8 cellular contexts compared by ENCODE assay signal in the genomic region with DNA sequence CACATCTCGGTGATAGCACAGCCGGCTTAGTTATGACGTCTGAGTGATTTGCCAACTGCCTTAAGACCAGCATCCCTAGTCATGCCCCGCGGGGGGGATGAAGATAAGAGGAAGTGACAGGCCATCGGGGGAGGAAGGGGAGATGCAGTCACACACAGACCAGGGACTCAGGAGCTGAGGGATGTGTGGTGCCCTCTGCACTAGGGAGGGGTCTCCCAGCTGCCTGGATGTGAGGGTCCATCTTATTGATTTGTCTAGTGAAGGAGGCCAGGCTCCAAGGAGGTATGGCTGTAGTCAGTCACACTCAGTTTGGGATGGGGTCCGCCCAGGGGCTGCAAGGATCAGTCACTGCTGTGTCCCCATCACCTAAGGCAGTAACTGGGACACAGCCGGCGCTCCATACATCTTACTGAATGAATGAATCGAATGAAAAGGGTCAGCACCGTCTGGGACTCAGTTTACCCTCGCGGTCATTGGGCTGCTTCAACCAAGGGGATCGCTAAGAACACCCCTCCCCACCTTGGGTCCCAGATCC. TPM values are rescaled to one million over a fixed set of nuclear protein-coding genes. Genes with fewer than 3 reads are reported as not detected.
A peak's percentile ranks its signal among the peaks of the same experiment; 100 is the strongest.
DNase-seq lines count a peak whose midpoint lies in the region; ATAC-seq, FAIRE-seq and TF ChIP-seq lines count a peak whose summit lies in the region.

No MANE protein-coding gene starts in this region.

- H3K4me1 ChIP-seq in MM.1S (ENCODE audit: low read length) (peaks cover 20% of the 10 kb centered on the region), gastroesophageal sphincter (peaks cover 3 to 47% (median 17%) of the 10 kb centered on the region in 3 donors), pancreas (peaks cover 11 to 15% (median 11%) of the 10 kb centered on the region in 3 donors)

- peaks cover 31% of the 10 kb centered on the region for H3F3A ChIP-seq in MM.1S (ENCODE audit: insufficient read depth, low read length)

- H3K4me3 Mint-ChIP-seq in activated T-cell treated with anti-CD3 and anti-CD28 coated beads, Interleukin-2, amount 50 U/mL, for 4 hours, result peak overlapping the region; percentile 72

- TF ChIP-seq POLR2A in gastroesophageal sphincter (IDR thresholded peaks at IDR 0.05), result no peak

- no peaks in the 10 kb centered on the region for H3K9me3 Mint-ChIP-seq in activated T-cell treated with anti-CD3 and anti-CD28 coated beads, Interleukin-2, amount 50 U/mL, for 4 hours

- H3K4me3 ChIP-seq in MM.1S (ENCODE audit: low read length) (peak overlapping the region; percentile 59), gastroesophageal sphincter (peak overlapping the region in 1 of 2 donors; percentile 59), pancreas (peak overlapping the region in 2 of 4 donors; percentile 36 to 46)

- H3K9ac ChIP-seq in MM.1S (ENCODE audit: low read length), result peak overlapping the region; percentile 87

- peak overlapping the region; percentile 99 for H3K4me2 ChIP-seq in MM.1S (ENCODE audit: low read depth, low read length)

- peak; percentile 79 for DNase-seq in Daoy (ENCODE audit: low read depth)
- no peak for DNase-seq in MM.1S
- peak; percentile 32 for DNase-seq in activated T-cell treated with anti-CD3 and anti-CD28 coated beads, Interleukin-2, amount 50 U/mL, for 4 hours
- DNase-seq in pancreas, result peak in 1 of 6 donors; percentile 63
- DNase-seq in COLO829 (ENCODE audit: low spot score), result no peak
- no peak for DNase-seq in NCI-H187 treated with DMSO at 0.1 percent for 48 hours (lab: John Stamatoyannopoulos, UW)

- no peak for FAIRE-seq in pancreas (lab: Jason Lieb, UNC)

- no peaks in the 10 kb centered on the region for H3K36me3 Mint-ChIP-seq in activated T-cell treated with anti-CD3 and anti-CD28 coated beads, Interleukin-2, amount 50 U/mL, for 4 hours (ENCODE audit: insufficient read depth)

- no peaks in the 10 kb centered on the region for H3K27me3 ChIP-seq in MM.1S (replicated peaks; ENCODE audit: insufficient read depth, low read length)
- H3K27me3 ChIP-seq in gastroesophageal sphincter, result no peaks in the 10 kb centered on the region
- no peaks in the 10 kb centered on the region for H3K27me3 ChIP-seq in pancreas

- no peak for ATAC-seq in activated T-cell treated with anti-CD3 and anti-CD28 coated beads, Interleukin-2, amount 50 U/mL, for 4 hours
- ATAC-seq in gastroesophageal sphincter, result no peak
- peak in 1 of 4 donors; percentile 0 for ATAC-seq in pancreas
- no peak for ATAC-seq in HG02973 (IDR thresholded peaks at IDR 0.05; ENCODE audit: unreplicated experiment)

- WGBS in gastroesophageal sphincter (ENCODE audit: low coverage in 1 of 2), 2 donors, result 11 to 33% methylated on average over 1 to 3 of the region's 14 CpGs
- WGBS in pancreas, 2 donors, result 8 to 9% methylated on average over 14 of the region's 14 CpGs

- no peak overlapping the region for H3K27ac ChIP-seq in MM.1S (ENCODE audit: low read length)
- H3K27ac ChIP-seq in gastroesophageal sphincter, result peak overlapping the region; percentile 0 to 99 (median 89)
- H3K27ac ChIP-seq in pancreas, result peak overlapping the region; percentile 68 to 83 (median 76)

- H3K4me1 Mint-ChIP-seq in activated T-cell treated with anti-CD3 and anti-CD28 coated beads, Interleukin-2, amount 50 U/mL, for 4 hours (ENCODE audit: low read depth), result peaks cover 47% of the 10 kb centered on the region

- no peaks in the 10 kb centered on the region for H3K79me2 ChIP-seq in MM.1S (ENCODE audit: low read length)

- no peaks in the 10 kb centered on the region for H4K20me1 ChIP-seq in MM.1S (ENCODE audit: insufficient read depth, low read length)

- no peaks in the 10 kb centered on the region for H3K27me3 Mint-ChIP-seq in activated T-cell treated with anti-CD3 and anti-CD28 coated beads, Interleukin-2, amount 50 U/mL, for 4 hours (ENCODE audit: low read depth)

- H2AFZ ChIP-seq in MM.1S (ENCODE audit: low read length), result peak overlapping the region; percentile 67

- no peak for TF ChIP-seq EP300 in gastroesophageal sphincter (IDR thresholded peaks at IDR 0.05)

- H3K36me3 ChIP-seq in MM.1S (replicated peaks; ENCODE audit: insufficient read depth, low read length) (no peaks in the 10 kb centered on the region), gastroesophageal sphincter (no peaks in the 10 kb centered on the region), pancreas (no peaks in the 10 kb centered on the region)

- intact Hi-C loops in pancreas (cut with DNase I), result no loop called here

- H3K9me3 ChIP-seq in MM.1S (replicated peaks; ENCODE audit: insufficient read depth, low read length) (no peaks in the 10 kb centered on the region), gastroesophageal sphincter (no peaks in the 10 kb centered on the region), pancreas (no peaks in the 10 kb centered on the region)

- TF ChIP-seq CTCF in MM.1S (IDR thresholded peaks at IDR 0.05; ENCODE audit: low read length) (no peak), gastroesophageal sphincter (IDR thresholded peaks at IDR 0.05) (no peak), pancreas (IDR thresholded peaks at IDR 0.05) (no peak)

- H3K9me2 ChIP-seq in MM.1S (replicated peaks; ENCODE audit: insufficient read depth, low read length), result no peaks in the 10 kb centered on the region

RNA-seq across cellular contexts. Expression of gene ERCC1, which starts 19.3 kb away (rescaled TPM):
- total RNA-seq in Daoy (2014; rRNA removed; shearing (Covaris generic)), result 121 and 154 TPM in 2 replicates
- 10 to 100 TPM; 68.0 to 86.2 (median 85.7) TPM for total RNA-seq in activated T-cell treated with anti-CD3 and anti-CD28 coated beads, Interleukin-2, amount 50 U/mL, for 4 hours
- 10 to 100 TPM; 52.7 to 84.6 (median 68.4) TPM for total RNA-seq in gastroesophageal sphincter
- total RNA-seq in pancreas, result 10 to 100 TPM; 28.9 to 33.5 (median 32.9) TPM
- polyA plus RNA-seq in pancreas, result 10 to 100 TPM; 35.3 to 42.3 TPM

RNA-seq across cellular contexts. Expression of gene FOSB, which starts 24.8 kb away (rescaled TPM):
- 0.80 and 0.83 TPM in 2 replicates for total RNA-seq in Daoy (2014; rRNA removed; shearing (Covaris generic))
- total RNA-seq in activated T-cell treated with anti-CD3 and anti-CD28 coated beads, Interleukin-2, amount 50 U/mL, for 4 hours, result 10 to 100 TPM; 10.5 to 13.4 (median 13.2) TPM
- total RNA-seq in gastroesophageal sphincter (10 to 100 TPM in 2 of 4 donors, 1 to 10 TPM in 2; 1.9 to 38.0 (median 15.6) TPM), pancreas (10 to 100 TPM in 1 of 6 donors, 1 to 10 TPM in 3, under 1 TPM in 2; 0.79 to 17.0 (median 5.7) TPM)
- 10 to 100 TPM; 12.9 to 21.6 TPM for polyA plus RNA-seq in pancreas

RNA-seq across cellular contexts. Expression of gene POLR1G, which starts 36.5 kb away (rescaled TPM):
- total RNA-seq in Daoy (2014; rRNA removed; shearing (Covaris generic)), result 24.7 and 32.1 TPM in 2 replicates
- total RNA-seq in activated T-cell treated with anti-CD3 and anti-CD28 coated beads, Interleukin-2, amount 50 U/mL, for 4 hours, result 10 to 100 TPM; 45.2 to 57.3 (median 49.1) TPM
- total RNA-seq in gastroesophageal sphincter (10 to 100 TPM in 1 of 4 donors, 1 to 10 TPM in 3; 1.7 to 10.7 (median 5.8) TPM), pancreas (1 to 10 TPM in 5 of 6 donors, under 1 TPM in 1; 0.91 to 5.3 (median 2.9) TPM)
- polyA plus RNA-seq in pancreas, result 1 to 10 TPM; 1.6 to 3.3 TPM

RNA-seq across cellular contexts. Expression of gene PPP1R13L, which starts 38.1 kb away (rescaled TPM):
- 3.7 and 13.4 TPM in 2 replicates for total RNA-seq in Daoy (2014; rRNA removed; shearing (Covaris generic))
- 1 to 10 TPM; 1.6 to 6.8 (median 4.1) TPM for total RNA-seq in activated T-cell treated with anti-CD3 and anti-CD28 coated beads, Interleukin-2, amount 50 U/mL, for 4 hours
- total RNA-seq in gastroesophageal sphincter, result 10 to 100 TPM in 1 of 4 donors, 1 to 10 TPM in 3; 5.5 to 15.5 (median 9.3) TPM
- 10 to 100 TPM; 22.8 to 42.7 (median 27.6) TPM for total RNA-seq in pancreas
- 10 to 100 TPM; 50.5 to 54.4 TPM for polyA plus RNA-seq in pancreas

RNA-seq across cellular contexts. Expression of gene RTN2, which starts 53.9 kb away (rescaled TPM):
- 0.98 and 3.5 TPM in 2 replicates for total RNA-seq in Daoy (2014; rRNA removed; shearing (Covaris generic))
- 1 to 10 TPM in 2 of 3 donors, under 1 TPM in 1; 0.83 to 1.5 (median 1.5) TPM for total RNA-seq in activated T-cell treated with anti-CD3 and anti-CD28 coated beads, Interleukin-2, amount 50 U/mL, for 4 hours
- total RNA-seq in gastroesophageal sphincter (10 to 100 TPM; 11.0 to 19.6 (median 15.3) TPM), pancreas (1 to 10 TPM; 2.1 to 6.3 (median 3.2) TPM)
- 1 to 10 TPM; 4.4 to 9.5 TPM for polyA plus RNA-seq in pancreas

Comparison
In these comparisons a context has a peak if more than half of its experiments do, and no peak if none do; other contexts are left out.
1. DNase-seq: peak in Daoy (single experiment) and activated T-cell treated with anti-CD3 and anti-CD28 coated beads, Interleukin-2, amount 50 U/mL, for 4 hours (single experiment); none in MM.1S (single experiment), COLO829 (single experiment) and NCI-H187 treated with DMSO at 0.1 percent for 48 hours (single experiment).